ENCODE assay signal across 8 cellular contexts in genomic region chr18:77061946-77062517, GRCh38.
DNase-seq lines count a peak whose midpoint lies in the region; ATAC-seq and FAIRE-seq lines count a peak whose summit lies in the region.

No MANE protein-coding gene starts in this region.

- CTCF ChIA-PET in CD4-positive, alpha-beta memory T cell (lab: Charles Lee; ENCODE audit: partially characterized antibody) = interaction anchor here (1.0 to 3.7 kb wide), 15 partner anchors 10 to 149 kb away, joined by 3 to 23 read pairs (median 4); no protein-coding TSS in a partner anchor
- CTCF ChIA-PET in activated CD4-positive, alpha-beta memory T cell treated with anti-CD3 and anti-CD28 coated beads for 36 hours (lab: Charles Lee) = interaction anchor here (0.7 to 9.9 kb wide), 8 partner anchors 8 to 149 kb away, joined by 3 to 63 read pairs (median 5); no protein-coding TSS in a partner anchor

- H3K9me3 ChIP-seq in CD4-positive, alpha-beta memory T cell (ENCODE audit: control insufficient read depth in 1 of 2, low read length in 2 of 2) = no peaks in the 10 kb centered on the region

- H3K27ac Mint-ChIP-seq in CD4-positive, alpha-beta memory T cell = peak overlapping the region; percentile 97 to 100 (median 99)
- H3K27ac Mint-ChIP-seq in activated CD4-positive, alpha-beta memory T cell treated with anti-CD3 and anti-CD28 coated beads for 36 hours = peak overlapping the region; percentile 100

- peaks cover 37 to 43% of the 10 kb centered on the region in 2 donors for H3K36me3 Mint-ChIP-seq in CD4-positive, alpha-beta memory T cell
- peaks cover 42% of the 10 kb centered on the region for H3K36me3 Mint-ChIP-seq in activated CD4-positive, alpha-beta memory T cell treated with anti-CD3 and anti-CD28 coated beads for 36 hours

- H3K4me1 Mint-ChIP-seq in CD4-positive, alpha-beta memory T cell = peaks cover 72 to 89% (median 82%) of the 10 kb centered on the region in 4 donors
- H3K4me1 Mint-ChIP-seq in activated CD4-positive, alpha-beta memory T cell treated with anti-CD3 and anti-CD28 coated beads for 36 hours (ENCODE audit: low read depth) = peaks cover 85% of the 10 kb centered on the region

- H3K9me3 Mint-ChIP-seq in CD4-positive, alpha-beta memory T cell = peaks cover 0 to 2% (median 0%) of the 10 kb centered on the region in 8 donors
- no peaks in the 10 kb centered on the region for H3K9me3 Mint-ChIP-seq in activated CD4-positive, alpha-beta memory T cell treated with anti-CD3 and anti-CD28 coated beads for 36 hours

- H3K27me3 ChIP-seq in CD4-positive, alpha-beta memory T cell (ENCODE audit: insufficient read depth, low read length) = no peaks in the 10 kb centered on the region

- peak overlapping the region in 1 of 2 donors; percentile 8 for H3K4me3 ChIP-seq in CD4-positive, alpha-beta memory T cell (ENCODE audit: low read length in 2 of 2)

- intact Hi-C loops in CD4-positive, alpha-beta memory T cell (cut with micrococcal nuclease) = loop anchor here (1.0 to 10.0 kb wide), 6 partner anchors 10 to 237 kb away; partner anchors contain the start of genes MBP and ZNF236
- intact Hi-C loops in activated CD4-positive, alpha-beta memory T cell treated with anti-CD3 and anti-CD28 coated beads for 36 hours (cut with micrococcal nuclease) = loop anchor here (1.0 to 10.0 kb wide), 10 partner anchors 8 to 687 kb away; no protein-coding TSS in a partner anchor

- H3K4me3 Mint-ChIP-seq in CD4-positive, alpha-beta memory T cell = peak overlapping the region; percentile 61 to 92 (median 81)
- H3K4me3 Mint-ChIP-seq in activated CD4-positive, alpha-beta memory T cell treated with anti-CD3 and anti-CD28 coated beads for 36 hours = peak overlapping the region; percentile 58

- H3K27ac ChIP-seq in CD4-positive, alpha-beta memory T cell (ENCODE audit: low read depth, low read length) = peak overlapping the region; percentile 77

- peaks cover 95% of the 10 kb centered on the region for H3K4me1 ChIP-seq in CD4-positive, alpha-beta memory T cell (ENCODE audit: insufficient read depth, low read length)

- ATAC-seq in GM19372 (IDR thresholded peaks at IDR 0.05; ENCODE audit: low read depth, unreplicated experiment) (peak; percentile 50), HG03175 (IDR thresholded peaks at IDR 0.05; ENCODE audit: unreplicated experiment) (peak; percentile 48)

- FAIRE-seq in urothelium cell line (lab: Jason Lieb, UNC) = no peak

- peak in 1 of 5 donors; percentile 62 for DNase-seq in CD4-positive, alpha-beta memory T cell
- DNase-seq in activated CD4-positive, alpha-beta memory T cell treated with anti-CD3 and anti-CD28 coated beads for 36 hours = peak; percentile 62
- peak; percentile 56 for DNase-seq in iris pigment epithelial cell (ENCODE audit: low read depth)
- peak; percentile 56 for DNase-seq in ureter (ENCODE audit: low spot score)
- DNase-seq in NCI-H2081 (lab: John Stamatoyannopoulos, UW) = no peak
- DNase-seq in urothelium cell line (ENCODE audit: low spot score) = no peak

- H3K36me3 ChIP-seq in CD4-positive, alpha-beta memory T cell (ENCODE audit: insufficient read depth, low read length) = peaks cover 10% of the 10 kb centered on the region

- POLR2A ChIA-PET in CD4-positive, alpha-beta memory T cell (lab: Charles Lee; ENCODE audit: partially characterized antibody) = interaction anchor here (1.0 to 15.4 kb wide), 20 partner anchors 7 to 240 kb away, joined by 3 to 160 read pairs (median 8); partner anchors contain the start of genes MBP and ZNF236
- POLR2A ChIA-PET in activated CD4-positive, alpha-beta memory T cell treated with anti-CD3 and anti-CD28 coated beads for 36 hours (lab: Charles Lee) = interaction anchor here (1.1 to 2.5 kb wide), 9 partner anchors 7 to 69 kb away, joined by 3 to 28 read pairs (median 7); no protein-coding TSS in a partner anchor

- no peaks in the 10 kb centered on the region for H3K27me3 Mint-ChIP-seq in CD4-positive, alpha-beta memory T cell
- H3K27me3 Mint-ChIP-seq in activated CD4-positive, alpha-beta memory T cell treated with anti-CD3 and anti-CD28 coated beads for 36 hours = no peaks in the 10 kb centered on the region

Comparison
In these comparisons a context has a peak if more than half of its experiments do, and no peak if none do; other contexts are left out.
1. DNase-seq: peak in activated CD4-positive, alpha-beta memory T cell treated with anti-CD3 and anti-CD28 coated beads for 36 hours (single experiment), iris pigment epithelial cell (single experiment) and ureter (single experiment); none in NCI-H2081 (0 of 2) and urothelium cell line (single experiment).